Comparison of ENCODE assay signal across 1 cellular context in the genomic region with DNA sequence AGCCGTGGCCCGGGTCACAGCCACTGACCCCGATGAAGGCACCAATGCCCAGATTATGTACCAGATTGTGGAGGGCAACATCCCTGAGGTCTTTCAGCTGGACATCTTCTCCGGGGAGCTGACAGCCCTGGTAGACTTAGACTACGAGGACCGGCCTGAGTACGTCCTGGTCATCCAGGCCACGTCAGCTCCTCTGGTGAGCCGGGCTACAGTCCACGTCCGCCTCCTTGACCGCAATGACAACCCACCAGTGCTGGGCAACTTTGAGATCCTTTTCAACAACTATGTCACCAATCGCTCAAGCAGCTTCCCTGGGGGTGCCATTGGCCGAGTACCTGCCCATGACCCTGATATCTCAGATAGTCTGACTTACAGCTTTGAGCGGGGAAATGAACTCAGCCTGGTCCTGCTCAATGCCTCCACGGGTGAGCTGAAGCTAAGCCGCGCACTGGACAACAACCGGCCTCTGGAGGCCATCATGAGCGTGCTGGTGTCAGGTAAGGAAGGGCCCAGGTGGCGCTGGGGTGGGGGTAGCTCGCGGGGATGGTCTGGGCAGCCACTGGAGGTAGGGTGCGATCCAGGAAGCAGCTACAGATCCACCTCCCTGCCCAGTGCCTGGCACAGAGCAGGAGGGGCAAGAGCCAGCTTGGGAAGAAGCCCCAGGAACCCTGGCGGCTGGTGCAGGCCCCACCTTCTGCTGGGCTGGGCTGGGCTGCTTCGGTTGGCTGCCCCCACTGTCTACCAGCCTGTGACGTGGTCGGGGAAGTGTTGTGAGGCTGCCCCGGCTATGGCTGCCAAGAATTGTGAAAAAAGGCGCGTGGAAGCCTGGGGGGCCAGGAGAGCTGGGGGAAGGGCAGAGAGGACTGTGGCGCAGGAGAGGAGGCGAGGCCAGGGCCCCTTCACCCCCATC.
TF ChIP-seq lines count a peak whose summit lies in the region.

No MANE protein-coding gene starts in this region.

TF ChIP-seq in HepG2, 621 proteins besides CTCF, POLR2A, EP300 and RAD21:
- TF ChIP-seq ZNF746 (CRISPR knock-in tag; IDR thresholded peaks at IDR 0.05) (0 out of 2 replicates have a peak, but pooled peaks have one; percentile 7), SAP130 (CRISPR knock-in tag; IDR thresholded peaks at IDR 0.05; ENCODE audit: low read depth) (no peak), ZNF772 (CRISPR knock-in tag; IDR thresholded peaks at IDR 0.05) (peak; percentile 3; the same call in 1 of the 2 replicates), THAP9 (CRISPR knock-in tag; IDR thresholded peaks at IDR 0.05; ENCODE audit: borderline replicate concordance) (0 out of 2 replicates have a peak, but pooled peaks have one; percentile 6), ZNF350 (CRISPR knock-in tag; IDR thresholded peaks at IDR 0.05; ENCODE audit: borderline replicate concordance, low read depth) (no peak), ZNF382 (CRISPR knock-in tag; IDR thresholded peaks at IDR 0.05; ENCODE audit: borderline replicate concordance) (no peak), ARHGAP35 (CRISPR knock-in tag; IDR thresholded peaks at IDR 0.05; ENCODE audit: borderline replicate concordance) (no peak), ZBTB38 (CRISPR knock-in tag; IDR thresholded peaks at IDR 0.05) (peak; percentile 15; the same call in 1 of the 2 replicates)
- TF ChIP-seq, protein P1, sequence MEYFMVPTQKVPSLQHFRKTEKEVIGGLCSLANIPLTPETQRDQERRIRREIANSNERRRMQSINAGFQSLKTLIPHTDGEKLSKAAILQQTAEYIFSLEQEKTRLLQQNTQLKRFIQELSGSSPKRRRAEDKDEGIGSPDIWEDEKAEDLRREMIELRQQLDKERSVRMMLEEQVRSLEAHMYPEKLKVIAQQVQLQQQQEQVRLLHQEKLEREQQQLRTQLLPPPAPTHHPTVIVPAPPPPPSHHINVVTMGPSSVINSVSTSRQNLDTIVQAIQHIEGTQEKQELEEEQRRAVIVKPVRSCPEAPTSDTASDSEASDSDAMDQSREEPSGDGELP (IDR thresholded peaks at IDR 0.05; ENCODE audit: borderline replicate concordance, low read depth) = 0 out of 2 replicates have a peak, but pooled peaks have one; percentile 3
